Comparison of ENCODE assay signal across 26 cellular contexts in genomic region chr10:9009505-9009904, GRCh38.
DNase-seq lines count a peak whose midpoint lies in the region; FAIRE-seq and TF ChIP-seq lines count a peak whose summit lies in the region.
"Had no signal": no experiment of that assay in that cellular context is flagged by ENCODE, and none has a peak within 500 bp of the region (broad histone marks: within the 10 kb centered on the region; RNA-seq: fewer than 3 reads in every experiment).

No MANE protein-coding gene starts in this region.

- no peaks in the 10 kb centered on the region for H3K9me3 ChIP-seq in mesenchymal stem cell (ENCODE audit: control insufficient read depth, low read length)
- no peaks in the 10 kb centered on the region for H3K9me3 ChIP-seq in effector memory CD4-positive, alpha-beta T cell (ENCODE audit: control insufficient read depth, low read length)
- H3K9me3 ChIP-seq: heart right ventricle, left lung, Peyer's patch, stomach, tibial nerve had no signal

- no peak overlapping the region for H3K14ac ChIP-seq in mesenchymal stem cell (ENCODE audit: low read length in 2 of 2)

- no peak overlapping the region for H3K4me3 ChIP-seq in mesenchymal stem cell (ENCODE audit: insufficient read depth in 1 of 2, low read depth in 1 of 2, low read length in 2 of 2)
- no peak overlapping the region for H3K4me3 ChIP-seq in effector memory CD4-positive, alpha-beta T cell (ENCODE audit: insufficient read depth, low read depth, low read length, poor library complexity, severe bottlenecking)
- H3K4me3 ChIP-seq: heart right ventricle, left lung, MG63, Peyer's patch, stomach, tibial nerve had no signal

- H3K79me1 ChIP-seq in mesenchymal stem cell (replicated peaks; ENCODE audit: low read length, poor library complexity, severe bottlenecking): no peaks in the 10 kb centered on the region

- H3K4me2 ChIP-seq in mesenchymal stem cell (ENCODE audit: low read length, poor library complexity, severe bottlenecking): no peak overlapping the region

- no peak overlapping the region for H3K9ac ChIP-seq in mesenchymal stem cell (ENCODE audit: low read length)

- H4K8ac ChIP-seq in mesenchymal stem cell (ENCODE audit: low read length): no peak overlapping the region

- H3K27me3 Mint-ChIP-seq in activated CD4-positive, alpha-beta T cell treated with anti-CD3 and anti-CD28 coated beads, Interleukin-2, amount 10 ng/mL, durations not matched to agents 24 days and 14 days: no peaks in the 10 kb centered on the region
- no peaks in the 10 kb centered on the region for H3K27me3 Mint-ChIP-seq in activated naive CD8-positive, alpha-beta T cell treated with anti-CD3 and anti-CD28 coated beads for 36 hours
- H3K27me3 Mint-ChIP-seq: B cell, IgD-negative memory B cell had no signal

- no peak overlapping the region for H3K27ac ChIP-seq in mesenchymal stem cell (ENCODE audit: low read length, poor library complexity, severe bottlenecking)
- no peak overlapping the region for H3K27ac ChIP-seq in effector memory CD4-positive, alpha-beta T cell (ENCODE audit: insufficient read depth, low read length, poor library complexity, severe bottlenecking)
- H3K27ac ChIP-seq: heart right ventricle, left lung, Peyer's patch, stomach, tibial nerve had no signal

- no peak overlapping the region for H2BK120ac ChIP-seq in mesenchymal stem cell (ENCODE audit: low read depth, low read length)

- no peak overlapping the region for H3K4me3 Mint-ChIP-seq in activated CD4-positive, alpha-beta T cell treated with anti-CD3 and anti-CD28 coated beads, Interleukin-2, amount 10 ng/mL, durations not matched to agents 24 days and 14 days
- no peak overlapping the region for H3K4me3 Mint-ChIP-seq in activated naive CD8-positive, alpha-beta T cell treated with anti-CD3 and anti-CD28 coated beads for 36 hours
- H3K4me3 Mint-ChIP-seq: activated T-helper 1 cell treated with anti-CD3 and anti-CD28 coated beads, Interleukin-12 subunit alpha, Interleukin-12 subunit beta, Interleukin-2, Interleukin-4 antibody, amounts not matched to agents 30 ng/mL and 10 ng/mL and 1 ng/mL, durations not matched to agents 14 hours and 24 hours and 36 hours; B cell; IgD-negative memory B cell; mesothelial cell of epicardium; natural killer cell treated with Interleukin-12 subunit alpha and Interleukin-12 subunit beta and Interleukin-15 and Interleukin-18, amount 100 ng/mL, for 72 hours had no signal

- peak overlapping the region; percentile 72 for H3K27ac Mint-ChIP-seq in activated CD4-positive, alpha-beta T cell treated with anti-CD3 and anti-CD28 coated beads, Interleukin-2, amount 10 ng/mL, durations not matched to agents 24 days and 14 days
- peak overlapping the region; percentile 34 for H3K27ac Mint-ChIP-seq in activated naive CD8-positive, alpha-beta T cell treated with anti-CD3 and anti-CD28 coated beads for 36 hours
- H3K27ac Mint-ChIP-seq: activated T-helper 1 cell treated with anti-CD3 and anti-CD28 coated beads, Interleukin-12 subunit alpha, Interleukin-12 subunit beta, Interleukin-2, Interleukin-4 antibody, amounts not matched to agents 30 ng/mL and 10 ng/mL and 1 ng/mL, durations not matched to agents 14 hours and 24 hours and 36 hours; B cell; IgD-negative memory B cell; mesothelial cell of epicardium; natural killer cell treated with Interleukin-12 subunit alpha and Interleukin-12 subunit beta and Interleukin-15 and Interleukin-18, amount 100 ng/mL, for 72 hours had no signal

- no peak overlapping the region for H3K4ac ChIP-seq in mesenchymal stem cell (ENCODE audit: low read depth in 1 of 2, low read length in 2 of 2)

- no peaks in the 10 kb centered on the region for H3K36me3 ChIP-seq in mesenchymal stem cell (ENCODE audit: control insufficient read depth in 1 of 2, insufficient read depth in 2 of 2, low read depth in 1 of 2, low read length in 2 of 2)
- no peaks in the 10 kb centered on the region for H3K36me3 ChIP-seq in effector memory CD4-positive, alpha-beta T cell (ENCODE audit: control insufficient read depth, insufficient read depth, low read length)
- H3K36me3 ChIP-seq: heart right ventricle, left lung, MG63, Peyer's patch, stomach, tibial nerve had no signal

- H2AFZ ChIP-seq in mesenchymal stem cell (ENCODE audit: low read depth, low read length): no peak overlapping the region

- no peak overlapping the region for H2BK15ac ChIP-seq in mesenchymal stem cell (ENCODE audit: low read depth, poor library complexity, severe bottlenecking)

- DNase-seq in activated CD4-positive, alpha-beta T cell treated with anti-CD3 and anti-CD28 coated beads, Interleukin-2, amount 10 ng/mL, durations not matched to agents 24 days and 14 days: no peak
- DNase-seq in activated CD4-positive, alpha-beta T cell treated with anti-CD3 and anti-CD28 coated beads, Interleukin-2, amount 50 U/mL, for 4 hours: no peak
- DNase-seq in HS-27A (ENCODE audit: low read depth): peak; percentile 27
- no peak for DNase-seq in activated naive CD8-positive, alpha-beta T cell treated with anti-CD3 and anti-CD28 coated beads for 36 hours
- peak; percentile 6 for DNase-seq in mesenchymal stem cell
- no peak for DNase-seq in D721Med (ENCODE audit: insufficient read length, low spot score)
- DNase-seq in SIG-M5 (lab: John Stamatoyannopoulos, UW): no peak
- no peak for DNase-seq in effector memory CD4-positive, alpha-beta T cell
- DNase-seq: 8988T; cortex of kidney; GOT3; heart right ventricle; left lung; MG63; NCI-H1417; NCI-H510A treated with DMSO at 0.1 percent for 48 hours; Peyer's patch; stimulated activated CD4-positive, alpha-beta T cell treated with anti-CD3 and anti-CD28 coated beads, Interleukin-12 subunit alpha, Interleukin-12 subunit beta, amount 100 ng/mL, for 4 hours; stomach; T-helper 17 cell had no signal

- H2AK5ac ChIP-seq in mesenchymal stem cell (ENCODE audit: low read length, severe bottlenecking): no peak overlapping the region

- H2BK5ac ChIP-seq in mesenchymal stem cell (ENCODE audit: low read depth, low read length, poor library complexity, severe bottlenecking): no peak overlapping the region

- no peak overlapping the region for H2BK12ac ChIP-seq in mesenchymal stem cell (ENCODE audit: low read length in 2 of 2)

- no peak overlapping the region for H3K23ac ChIP-seq in mesenchymal stem cell (ENCODE audit: low read length in 2 of 2)

- no peaks in the 10 kb centered on the region for H3K36me3 Mint-ChIP-seq in activated CD4-positive, alpha-beta T cell treated with anti-CD3 and anti-CD28 coated beads, Interleukin-2, amount 10 ng/mL, durations not matched to agents 24 days and 14 days (ENCODE audit: low read depth)
- H3K36me3 Mint-ChIP-seq in activated naive CD8-positive, alpha-beta T cell treated with anti-CD3 and anti-CD28 coated beads for 36 hours: no peaks in the 10 kb centered on the region
- H3K36me3 Mint-ChIP-seq: mesothelial cell of epicardium; natural killer cell treated with Interleukin-12 subunit alpha and Interleukin-12 subunit beta and Interleukin-15 and Interleukin-18, amount 100 ng/mL, for 72 hours had no signal

- WGBS in mesenchymal stem cell: 89% methylated on average over 7 of the region's 9 CpGs

- peaks cover 18% of the 10 kb centered on the region for H3K4me1 Mint-ChIP-seq in activated CD4-positive, alpha-beta T cell treated with anti-CD3 and anti-CD28 coated beads, Interleukin-2, amount 10 ng/mL, durations not matched to agents 24 days and 14 days
- H3K4me1 Mint-ChIP-seq in activated naive CD8-positive, alpha-beta T cell treated with anti-CD3 and anti-CD28 coated beads for 36 hours: peaks cover 56% of the 10 kb centered on the region
- H3K4me1 Mint-ChIP-seq: B cell, IgD-negative memory B cell had no signal

- H3K4me1 ChIP-seq in mesenchymal stem cell (ENCODE audit: control insufficient read depth, insufficient read depth, low read depth, low read length): peaks cover 2% of the 10 kb centered on the region
- H3K4me1 ChIP-seq in effector memory CD4-positive, alpha-beta T cell (ENCODE audit: control insufficient read depth, insufficient read depth, low read length, poor library complexity, severe bottlenecking): no peaks in the 10 kb centered on the region
- H3K4me1 ChIP-seq: heart right ventricle, left lung, Peyer's patch, stomach, tibial nerve had no signal

- intact Hi-C loops in activated CD4-positive, alpha-beta T cell treated with anti-CD3 and anti-CD28 coated beads, Interleukin-2, amount 10 ng/mL, durations not matched to agents 24 days and 14 days (cut with micrococcal nuclease): loop anchor here (10.0 kb wide), 1 partner anchor 195 kb away; no protein-coding TSS in a partner anchor

- H3K27me3 ChIP-seq in mesenchymal stem cell (ENCODE audit: control insufficient read depth in 1 of 2, insufficient read depth in 1 of 2, low read length in 2 of 2): no peaks in the 10 kb centered on the region
- H3K27me3 ChIP-seq in effector memory CD4-positive, alpha-beta T cell (replicated peaks; ENCODE audit: control insufficient read depth, insufficient read depth, low read length, poor library complexity, severe bottlenecking): no peaks in the 10 kb centered on the region
- H3K27me3 ChIP-seq: heart right ventricle, left lung, MG63, Peyer's patch, stomach, tibial nerve had no signal

- H3K18ac ChIP-seq in mesenchymal stem cell (ENCODE audit: low read depth in 1 of 2, low read length in 2 of 2): no peak overlapping the region

- TF ChIP-seq CTCF in D721Med (IDR thresholded peaks at IDR 0.05; ENCODE audit: insufficient read depth, missing control alignments): no peak

- no peaks in the 10 kb centered on the region for H3K9me3 Mint-ChIP-seq in activated CD4-positive, alpha-beta T cell treated with anti-CD3 and anti-CD28 coated beads, Interleukin-2, amount 10 ng/mL, durations not matched to agents 24 days and 14 days
- H3K9me3 Mint-ChIP-seq in activated naive CD8-positive, alpha-beta T cell treated with anti-CD3 and anti-CD28 coated beads for 36 hours: no peaks in the 10 kb centered on the region
- H3K9me3 Mint-ChIP-seq: activated T-helper 1 cell treated with anti-CD3 and anti-CD28 coated beads, Interleukin-12 subunit alpha, Interleukin-12 subunit beta, Interleukin-2, Interleukin-4 antibody, amounts not matched to agents 30 ng/mL and 10 ng/mL and 1 ng/mL, durations not matched to agents 14 hours and 24 hours and 36 hours; IgD-negative memory B cell; mesothelial cell of epicardium; natural killer cell treated with Interleukin-12 subunit alpha and Interleukin-12 subunit beta and Interleukin-15 and Interleukin-18, amount 100 ng/mL, for 72 hours had no signal

- no peak for FAIRE-seq in D721Med (lab: Jason Lieb, UNC)

- no peak overlapping the region for H4K91ac ChIP-seq in mesenchymal stem cell (ENCODE audit: low read length)

Comparison
In these comparisons a context has a peak if more than half of its experiments do, and no peak if none do; other contexts are left out.
1. DNase-seq: peak in HS-27A (single experiment) and mesenchymal stem cell (single experiment); none in activated CD4-positive, alpha-beta T cell treated with anti-CD3 and anti-CD28 coated beads, Interleukin-2, amount 10 ng/mL, durations not matched to agents 24 days and 14 days (single experiment), activated CD4-positive, alpha-beta T cell treated with anti-CD3 and anti-CD28 coated beads, Interleukin-2, amount 50 U/mL, for 4 hours (0 of 2), activated naive CD8-positive, alpha-beta T cell treated with anti-CD3 and anti-CD28 coated beads for 36 hours (single experiment), D721Med (single experiment), SIG-M5 (single experiment) and effector memory CD4-positive, alpha-beta T cell (0 of 3).